8 cellular contexts compared by ENCODE assay signal in the genomic region with DNA sequence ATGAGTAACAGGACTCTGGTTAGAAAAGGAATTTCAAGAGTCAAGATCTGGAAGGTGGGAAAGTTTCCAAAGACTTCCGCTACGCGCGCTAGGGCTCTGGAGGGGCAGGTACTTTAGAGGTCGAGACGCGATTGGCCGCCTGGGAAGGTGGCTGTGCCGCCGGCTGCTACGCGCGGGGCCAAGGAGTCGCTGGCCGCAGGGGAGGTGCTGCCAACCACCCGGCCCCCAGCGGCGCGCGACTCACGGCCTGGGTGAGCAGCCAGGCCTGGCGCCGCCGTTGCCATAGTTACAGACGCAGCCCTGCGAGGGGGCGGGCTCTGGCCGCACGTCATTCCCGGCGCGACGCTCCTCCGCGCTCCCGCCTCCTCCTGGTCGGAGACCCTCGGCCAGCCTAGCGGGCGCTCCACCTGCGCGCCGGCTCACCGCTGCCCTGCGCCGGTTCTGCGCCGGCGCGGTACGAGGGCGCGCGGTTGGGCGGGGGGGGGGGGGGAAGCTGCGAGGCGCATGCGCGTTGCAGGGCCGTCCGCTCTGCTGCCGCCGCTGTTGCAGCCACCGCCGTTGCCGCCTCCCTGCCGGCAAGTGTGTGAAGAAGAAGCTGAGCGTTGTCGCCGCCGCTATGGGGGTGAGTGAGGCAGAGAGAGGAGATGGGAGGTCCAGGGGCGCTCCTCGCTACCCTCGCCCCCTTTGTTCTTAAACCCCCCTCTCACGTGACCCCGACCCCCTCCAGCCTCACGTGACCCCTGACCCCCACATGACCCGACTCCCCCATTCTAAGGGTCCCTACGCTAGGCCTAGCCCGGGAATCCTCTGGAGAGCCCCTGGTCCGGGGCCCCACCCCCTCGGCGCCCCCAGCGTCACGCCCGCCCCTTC. TPM values are rescaled to one million over a fixed set of nuclear protein-coding genes. Genes with fewer than 3 reads are reported as not detected.
DNase-seq lines count a peak whose midpoint lies in the region; ATAC-seq and TF ChIP-seq lines count a peak whose summit lies in the region.

NAA40 (plus strand) TSS at position 522 of the 870 bp plus-strand sequence; CDS start at position 617, 95 bp downstream.

- H3K4me1 Mint-ChIP-seq in activated T-cell treated with anti-CD3 and anti-CD28 coated beads, Interleukin-2, amount 50 U/mL, for 4 hours (ENCODE audit: low read depth) = peaks cover 20% of the 10 kb centered on the region
- H3K4me1 Mint-ChIP-seq in naive B cell = peaks cover 30 to 43% (median 41%) of the 10 kb centered on the region in 3 donors
- peaks cover 25% of the 10 kb centered on the region for H3K4me1 Mint-ChIP-seq in stimulated activated effector memory CD8-positive, alpha-beta T cell treated with anti-CD3 and anti-CD28 coated beads, Interleukin-12 subunit alpha, Interleukin-12 subunit beta, amount 100 ng/mL, for 72 hours

- peak; percentile 93 for DNase-seq in DND-41
- DNase-seq in Panc1 (ENCODE audit: low read depth, low spot score) = peak; percentile 76
- DNase-seq in activated T-cell treated with anti-CD3 and anti-CD28 coated beads, Interleukin-2, amount 50 U/mL, for 4 hours = peak; percentile 90
- DNase-seq in esophagus muscularis mucosa (ENCODE audit: extremely low spot score) = no peak
- peak; percentile 89 for DNase-seq in naive B cell
- DNase-seq in stimulated activated effector memory CD8-positive, alpha-beta T cell treated with anti-CD3 and anti-CD28 coated beads, Interleukin-12 subunit alpha, Interleukin-12 subunit beta, amount 100 ng/mL, for 72 hours (ENCODE audit: low spot score in 2 of 2) = peak; percentile 93 to 96

- H3K4me1 ChIP-seq in DND-41 (ENCODE audit: insufficient read depth, low read length) (peaks cover 32% of the 10 kb centered on the region), KMS-11 (ENCODE audit: low read depth, poor library complexity, severe bottlenecking) (peaks cover 7% of the 10 kb centered on the region), Panc1 (ENCODE audit: control insufficient read depth, insufficient read depth, low read length) (peaks cover 16% of the 10 kb centered on the region), esophagus muscularis mucosa (peaks cover 13 to 24% (median 21%) of the 10 kb centered on the region in 4 donors)

- no peaks in the 10 kb centered on the region for H3K9me3 Mint-ChIP-seq in activated T-cell treated with anti-CD3 and anti-CD28 coated beads, Interleukin-2, amount 50 U/mL, for 4 hours
- no peaks in the 10 kb centered on the region for H3K9me3 Mint-ChIP-seq in naive B cell
- H3K9me3 Mint-ChIP-seq in stimulated activated effector memory CD8-positive, alpha-beta T cell treated with anti-CD3 and anti-CD28 coated beads, Interleukin-12 subunit alpha, Interleukin-12 subunit beta, amount 100 ng/mL, for 72 hours = no peaks in the 10 kb centered on the region

- no peak for TF ChIP-seq POLR2A in esophagus muscularis mucosa (IDR thresholded peaks at IDR 0.05; ENCODE audit: low read depth)

- peak within 1 kb of the TSS; percentile 98 for H3K4me3 ChIP-seq in DND-41 (ENCODE audit: low read depth in 1 of 2, low read length in 2 of 2)
- no peak within 1 kb of the TSS for H3K4me3 ChIP-seq in KMS-11 (IDR thresholded peaks at IDR 0.05; ENCODE audit: insufficient read depth, low read depth, low read length)
- H3K4me3 ChIP-seq in Panc1 (ENCODE audit: low read depth in 2 of 2, low read length in 2 of 2) = peak within 1 kb of the TSS; percentile 65 to 93
- H3K4me3 ChIP-seq in esophagus muscularis mucosa = peak within 1 kb of the TSS; percentile 67 to 81 (median 76)

- peak within 1 kb of the TSS; percentile 93 for H3K27ac ChIP-seq in DND-41 (ENCODE audit: low read length)
- peak within 1 kb of the TSS; percentile 15; the same call in 1 of the 2 replicates for H3K27ac ChIP-seq in KMS-11
- H3K27ac ChIP-seq in Panc1 (ENCODE audit: low read length) = peak within 1 kb of the TSS; percentile 92
- peak within 1 kb of the TSS; percentile 67 to 82 (median 76) for H3K27ac ChIP-seq in esophagus muscularis mucosa (replicated peaks in 1 of 4)

- H3K79me2 ChIP-seq in DND-41 (ENCODE audit: insufficient read depth, low read length) = peaks cover 48% of the 10 kb centered on the region
- peaks cover 8% of the 10 kb centered on the region; the same call in 1 of the 2 replicates for H3K79me2 ChIP-seq in KMS-11 (ENCODE audit: insufficient read depth, low read depth)

- H3K36me3 ChIP-seq in DND-41 (ENCODE audit: insufficient read depth, low read length) = peaks cover 15% of the 10 kb centered on the region
- no peaks in the 10 kb centered on the region for H3K36me3 ChIP-seq in KMS-11 (ENCODE audit: insufficient read depth)
- H3K36me3 ChIP-seq in Panc1 (ENCODE audit: control insufficient read depth, insufficient read depth, low read length) = no peaks in the 10 kb centered on the region
- peaks cover 0 to 5% (median 0%) of the 10 kb centered on the region in 4 donors for H3K36me3 ChIP-seq in esophagus muscularis mucosa

- H3K9ac ChIP-seq in DND-41 (ENCODE audit: low read depth, low read length) = peak within 1 kb of the TSS; percentile 89
- H3K9ac ChIP-seq in KMS-11 = peak within 1 kb of the TSS; percentile 51; the same call in 1 of the 2 replicates

- H3K27ac Mint-ChIP-seq in naive B cell = peak within 1 kb of the TSS; percentile 81 to 97 (median 92)
- H3K27ac Mint-ChIP-seq in stimulated activated effector memory CD8-positive, alpha-beta T cell treated with anti-CD3 and anti-CD28 coated beads, Interleukin-12 subunit alpha, Interleukin-12 subunit beta, amount 100 ng/mL, for 72 hours = peak within 1 kb of the TSS; percentile 64

- no peaks in the 10 kb centered on the region for H3K9me3 ChIP-seq in DND-41 (ENCODE audit: insufficient read depth, low read length, severe bottlenecking)
- no peaks in the 10 kb centered on the region for H3K9me3 ChIP-seq in Panc1 (ENCODE audit: control insufficient read depth, insufficient read depth, low read depth, low read length)
- no peaks in the 10 kb centered on the region for H3K9me3 ChIP-seq in esophagus muscularis mucosa

- POLR2A ChIA-PET in Panc1 (lab: Charles Lee) = interaction anchor here (0.6 kb wide), 1 partner anchor 22 kb away, joined by 3 read pairs; the partner anchor contains the start of gene RCOR2

- no peak for TF ChIP-seq EP300 in esophagus muscularis mucosa (IDR thresholded peaks at IDR 0.05)

- H3K27me3 Mint-ChIP-seq in activated T-cell treated with anti-CD3 and anti-CD28 coated beads, Interleukin-2, amount 50 U/mL, for 4 hours (ENCODE audit: low read depth) = no peaks in the 10 kb centered on the region
- H3K27me3 Mint-ChIP-seq in naive B cell = no peaks in the 10 kb centered on the region

- H2AFZ ChIP-seq in DND-41 (ENCODE audit: low read depth, low read length) = peak within 1 kb of the TSS; percentile 96
- H2AFZ ChIP-seq in KMS-11 (ENCODE audit: low read depth) = peak within 1 kb of the TSS; percentile 97

- peaks cover 3% of the 10 kb centered on the region for H3K36me3 Mint-ChIP-seq in activated T-cell treated with anti-CD3 and anti-CD28 coated beads, Interleukin-2, amount 50 U/mL, for 4 hours (ENCODE audit: insufficient read depth)
- no peaks in the 10 kb centered on the region for H3K36me3 Mint-ChIP-seq in naive B cell
- H3K36me3 Mint-ChIP-seq in stimulated activated effector memory CD8-positive, alpha-beta T cell treated with anti-CD3 and anti-CD28 coated beads, Interleukin-12 subunit alpha, Interleukin-12 subunit beta, amount 100 ng/mL, for 72 hours = peaks cover 18% of the 10 kb centered on the region

- H3K4me2 ChIP-seq in DND-41 (ENCODE audit: insufficient read depth, low read length) (peak within 1 kb of the TSS; percentile 83), KMS-11 (peak within 1 kb of the TSS; percentile 91)

- peak within 1 kb of the TSS; percentile 92 for H3K4me3 Mint-ChIP-seq in activated T-cell treated with anti-CD3 and anti-CD28 coated beads, Interleukin-2, amount 50 U/mL, for 4 hours
- H3K4me3 Mint-ChIP-seq in naive B cell = peak within 1 kb of the TSS; percentile 78 to 94 (median 91)
- peak within 1 kb of the TSS; percentile 77 for H3K4me3 Mint-ChIP-seq in stimulated activated effector memory CD8-positive, alpha-beta T cell treated with anti-CD3 and anti-CD28 coated beads, Interleukin-12 subunit alpha, Interleukin-12 subunit beta, amount 100 ng/mL, for 72 hours

- ATAC-seq in DND-41 (ENCODE audit: insufficient read depth, low read depth) (peak; percentile 92), GM21786 (IDR thresholded peaks at IDR 0.05; ENCODE audit: unreplicated experiment) (peak; percentile 85), Panc1 (peak; percentile 98), naive B cell (ENCODE audit: low read depth in 2 of 2) (peak; percentile 84 to 86)
- ATAC-seq in activated T-cell treated with anti-CD3 and anti-CD28 coated beads, Interleukin-2, amount 50 U/mL, for 4 hours = peak; percentile 94
- peak; percentile 97 for ATAC-seq in stimulated activated effector memory CD8-positive, alpha-beta T cell treated with anti-CD3 and anti-CD28 coated beads, Interleukin-12 subunit alpha, Interleukin-12 subunit beta, amount 100 ng/mL, for 72 hours

- under 1% methylated on average over 26 of the region's 86 CpGs for WGBS in esophagus muscularis mucosa

- intact Hi-C loops in Panc1 (cut with micrococcal nuclease; ENCODE audit: unreplicated experiment) = no loop called here
- intact Hi-C loops in esophagus muscularis mucosa (cut with DNase I) = no loop called here

- in situ Hi-C loops in Panc1 (cut with HindIII; ENCODE audit: low pct_unique_long_range_greater_than_20kb, low sequenced_read_pairs) = no loop called here

- peaks cover 11% of the 10 kb centered on the region; the same call in 1 of the 2 replicates for H4K20me1 ChIP-seq in DND-41 (ENCODE audit: insufficient read depth, low read length)
- H4K20me1 ChIP-seq in KMS-11 (ENCODE audit: insufficient read depth) = no peaks in the 10 kb centered on the region

- no TSS peak for BruUV-seq in Panc1 (replicated peaks; lab: Mats Ljungman, UMichigan)

- H3K27me3 ChIP-seq in DND-41 (ENCODE audit: insufficient read depth, low read length, poor library complexity) (no peaks in the 10 kb centered on the region), KMS-11 (ENCODE audit: insufficient read depth, low read depth) (no peaks in the 10 kb centered on the region), Panc1 (ENCODE audit: control insufficient read depth, insufficient read depth, low read length) (no peaks in the 10 kb centered on the region), esophagus muscularis mucosa (no peaks in the 10 kb centered on the region)

- CTCF ChIA-PET in Panc1 (lab: Charles Lee) = interaction anchor here (0.6 kb wide), 2 partner anchors 171 to 213 kb away, joined by 3 read pairs; no protein-coding TSS in a partner anchor

- TF ChIP-seq CTCF in DND-41 (IDR thresholded peaks at IDR 0.05; ENCODE audit: borderline replicate concordance, extremely low read depth, low read length, poor library complexity, severe bottlenecking) (peak; percentile 15), KMS-11 (conservative IDR thresholded peaks at IDR 0.05; ENCODE audit: low read depth, low read length) (no peak), Panc1 (IDR thresholded peaks at IDR 0.05) (no peak), esophagus muscularis mucosa (IDR thresholded peaks at IDR 0.05) (peak in 1 of 3 experiments; percentile 20)

RNA-seq across cellular contexts. Expression of gene NAA40, which starts in this region (rescaled TPM):
- total RNA-seq in Panc1 (2021; ENCODE audit: unreplicated experiment) (43.2 TPM), esophagus muscularis mucosa (1 to 10 TPM; 3.8 to 8.8 (median 8.0) TPM)
- 29.4 TPM for polyA plus RNA-seq in Panc1 (2012; ENCODE audit: insufficient read length)
- 10 to 100 TPM; 12.1 to 16.9 (median 14.1) TPM for total RNA-seq in activated T-cell treated with anti-CD3 and anti-CD28 coated beads, Interleukin-2, amount 50 U/mL, for 4 hours
- polyA plus RNA-seq in naive B cell (ENCODE audit: low read depth in 6 of 6) = 10 to 100 TPM in 4 of 6 donors, 1 to 10 TPM in 2; 8.2 to 18.4 (median 11.8) TPM

Comparison
In these comparisons a context has a peak if more than half of its experiments do, and no peak if none do; other contexts are left out.
1. H3K27ac ChIP-seq: peak in every context shown above with its lines; median percentile 93 in DND-41; 92 in Panc1; 76 in esophagus muscularis mucosa; 15 in KMS-11.